9 cellular contexts compared by ENCODE assay signal in genomic region chr9:118595719-118596305, GRCh38.
A peak's percentile ranks its signal among the peaks of the same experiment; 100 is the strongest.
DNase-seq lines count a peak whose midpoint lies in the region; ATAC-seq, FAIRE-seq and TF ChIP-seq lines count a peak whose summit lies in the region.
"Had no signal": no experiment of that assay in that cellular context is flagged by ENCODE, and none has a peak within 500 bp of the region (broad histone marks: within the 10 kb centered on the region; RNA-seq: fewer than 3 reads in every experiment).

No MANE protein-coding gene starts in this region.

- TF ChIP-seq POLR2A in stomach (IDR thresholded peaks at IDR 0.05) = no peak

- H3K27ac ChIP-seq in SJCRH30 (no peak overlapping the region), stomach (no peak overlapping the region)

- no peaks in the 10 kb centered on the region for H3K4me1 ChIP-seq in BE2C
- H3K4me1 ChIP-seq in SJCRH30 = peaks cover 8% of the 10 kb centered on the region; the same call in 1 of the 2 replicates
- H3K4me1 ChIP-seq in stomach = peaks cover 0 to 5% (median 0%) of the 10 kb centered on the region in 4 donors

- TF ChIP-seq CTCF in BE2C (IDR thresholded peaks at IDR 0.05; ENCODE audit: low read depth, low read length) (peak; percentile 15), stomach (IDR thresholded peaks at IDR 0.05) (no peak)

- DNase-seq in BE2C = no peak
- DNase-seq in HTR-8/SVneo (ENCODE audit: insufficient read length, low spot score) = peak; percentile 24
- peak; percentile 80 to 91 for DNase-seq in SJCRH30
- peak; percentile 12 to 84 (median 50) for DNase-seq in head of caudate nucleus
- peak; percentile 83 for DNase-seq in superior temporal gyrus (ENCODE audit: extremely low spot score)
- DNase-seq in activated T-cell treated with anti-CD3 and anti-CD28 coated beads for 4 hours = no peak
- no peak for DNase-seq in stomach
- DNase-seq: activated naive CD8-positive, alpha-beta T cell treated with anti-CD3 and anti-CD28 coated beads, Interleukin-2, amount 10 ng/mL, durations not matched to agents 7 days and 5 days had no signal

- ATAC-seq in GM18498 (IDR thresholded peaks at IDR 0.05; ENCODE audit: unreplicated experiment) = no peak

- H3K27me3 ChIP-seq in BE2C (no peaks in the 10 kb centered on the region), SJCRH30 (no peaks in the 10 kb centered on the region), stomach (no peaks in the 10 kb centered on the region)

- WGBS in stomach, 5 donors = 13 to 28% (median 18%) methylated on average over 3 of the region's 3 CpGs

- FAIRE-seq in HTR-8/SVneo (lab: Jason Lieb, UNC) = no peak

- TF ChIP-seq EP300 in stomach (IDR thresholded peaks at IDR 0.05) = no peak

- H3K4me3 ChIP-seq in BE2C (ENCODE audit: low read depth, low read length) (no peak overlapping the region), SJCRH30 (no peak overlapping the region), stomach (no peak overlapping the region)

- intact Hi-C loops in head of caudate nucleus (cut with DNase I) = no loop called here
- intact Hi-C loops in stomach (cut with DNase I; ENCODE audit: low total_unique reads) = no loop called here

- no peaks in the 10 kb centered on the region for H3K36me3 ChIP-seq in BE2C
- no peaks in the 10 kb centered on the region for H3K36me3 ChIP-seq in SJCRH30
- H3K36me3 ChIP-seq in stomach = no peaks in the 10 kb centered on the region

- H3K9me3 ChIP-seq in BE2C = no peaks in the 10 kb centered on the region
- no peaks in the 10 kb centered on the region for H3K9me3 ChIP-seq in SJCRH30 (replicated peaks)
- H3K9me3 ChIP-seq in stomach = no peaks in the 10 kb centered on the region

Comparison
In these comparisons a context has a peak if more than half of its experiments do, and no peak if none do; other contexts are left out.
1. DNase-seq: peak in HTR-8/SVneo (single experiment), SJCRH30 (2 of 2), head of caudate nucleus (42 of 42) and superior temporal gyrus (single experiment); none in BE2C (single experiment), activated T-cell treated with anti-CD3 and anti-CD28 coated beads for 4 hours (single experiment) and stomach (single experiment).